In the genomic region with DNA sequence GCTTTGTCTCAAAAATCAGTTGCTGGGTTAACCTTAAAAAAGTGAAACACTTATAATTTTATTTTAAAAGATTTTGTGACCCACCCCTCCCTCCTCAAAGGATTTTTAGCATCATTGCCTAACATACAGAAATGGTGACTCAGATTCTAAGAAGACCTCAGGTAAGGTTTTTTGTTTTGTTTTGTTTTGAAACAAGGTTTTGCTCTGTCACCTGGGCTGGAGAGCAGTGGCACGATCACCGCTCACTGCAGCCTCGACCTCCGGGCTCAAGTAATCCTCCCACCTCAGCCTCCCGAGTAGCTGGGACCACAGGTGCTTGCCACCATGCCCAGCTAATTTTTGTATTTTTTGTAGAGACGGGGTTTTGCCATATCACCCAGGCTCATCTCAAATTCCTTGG, we compare ENCODE assay signal across 17 cellular contexts.
A peak's percentile ranks its signal among the peaks of the same experiment; 100 is the strongest.
DNase-seq lines count a peak whose midpoint lies in the region; ATAC-seq and TF ChIP-seq lines count a peak whose summit lies in the region.
"Had no signal": no experiment of that assay in that cellular context is flagged by ENCODE, and none has a peak within 500 bp of the region (broad histone marks: within the 10 kb centered on the region; RNA-seq: fewer than 3 reads in every experiment).

No MANE protein-coding gene starts in this region.

- no peaks in the 10 kb centered on the region for H3K27me3 ChIP-seq in BLaER1
- H3K27me3 ChIP-seq in naive thymus-derived CD4-positive, alpha-beta T cell (ENCODE audit: control insufficient read depth in 2 of 2, insufficient read depth in 2 of 2, low read length in 2 of 2): no peaks in the 10 kb centered on the region
- H3K27me3 ChIP-seq: cardiac muscle cell, upper lobe of right lung had no signal

- no peaks in the 10 kb centered on the region for H3K9me3 ChIP-seq in BLaER1
- no peaks in the 10 kb centered on the region for H3K9me3 ChIP-seq in naive thymus-derived CD4-positive, alpha-beta T cell (ENCODE audit: control insufficient read depth in 2 of 3, low read length in 3 of 3)
- H3K9me3 ChIP-seq: upper lobe of right lung had no signal

- CTCF ChIA-PET in activated CD8-positive, alpha-beta T cell treated with anti-CD3 and anti-CD28 coated beads for 36 hours (lab: Charles Lee): interaction anchor here (1.5 to 6.0 kb wide), 5 partner anchors 12 to 136 kb away, joined by 4 to 29 read pairs (median 8); no protein-coding TSS in a partner anchor
- CTCF ChIA-PET in naive thymus-derived CD4-positive, alpha-beta T cell (lab: Charles Lee): interaction anchor here (0.7 to 2.5 kb wide), 4 partner anchors 15 to 76 kb away, joined by 3 to 13 read pairs (median 4); no protein-coding TSS in a partner anchor

- H3K4me3 Mint-ChIP-seq in T-helper 2 cell treated with Interferon-gamma antibody and Interleukin-4, amounts not matched to agents 5 μg/mL and 100 μg/mL, for 36 hours: peak overlapping the region; percentile 67
- no peak overlapping the region for H3K4me3 Mint-ChIP-seq in activated CD8-positive, alpha-beta T cell treated with anti-CD3 and anti-CD28 coated beads for 36 hours
- H3K4me3 Mint-ChIP-seq in naive thymus-derived CD4-positive, alpha-beta T cell: peak overlapping the region; percentile 50 to 87 (median 69)
- H3K4me3 Mint-ChIP-seq: mesothelial cell of epicardium had no signal

- ATAC-seq in activated CD8-positive, alpha-beta T cell treated with anti-CD3 and anti-CD28 coated beads for 36 hours: peak; percentile 16
- ATAC-seq in naive thymus-derived CD4-positive, alpha-beta T cell: peak; percentile 19
- ATAC-seq: HCT116, upper lobe of right lung had no signal

- DNase-seq in T-helper 2 cell treated with Interferon-gamma antibody and Interleukin-4, amounts not matched to agents 5 μg/mL and 100 μg/mL, for 36 hours (ENCODE audit: low spot score): no peak
- DNase-seq in T-helper 2 cell: no peak
- DNase-seq in activated CD8-positive, alpha-beta T cell treated with anti-CD3 and anti-CD28 coated beads for 36 hours: peak; percentile 27
- peak in 1 of 9 donors; percentile 61 for DNase-seq in naive thymus-derived CD4-positive, alpha-beta T cell
- no peak for DNase-seq in CD1c-positive myeloid dendritic cell (ENCODE audit: extremely low spot score)
- DNase-seq in SW480 (ENCODE audit: low spot score): no peak
- DNase-seq in mesenteric fat pad (ENCODE audit: low spot score): no peak
- DNase-seq: 8988T, hippocampal formation, NCI-H146, nucleus accumbens, upper lobe of right lung had no signal

- TF ChIP-seq CTCF in activated CD8-positive, alpha-beta T cell treated with anti-CD3 and anti-CD28 coated beads for 36 hours (IDR thresholded peaks at IDR 0.05): no peak

- peaks cover 86% of the 10 kb centered on the region for H3K4me1 ChIP-seq in BLaER1
- peaks cover 60 to 84% of the 10 kb centered on the region in 2 donors for H3K4me1 ChIP-seq in naive thymus-derived CD4-positive, alpha-beta T cell (ENCODE audit: control insufficient read depth in 2 of 2, insufficient read depth in 2 of 2, low read length in 2 of 2)

- H3K4me1 Mint-ChIP-seq in T-helper 2 cell treated with Interferon-gamma antibody and Interleukin-4, amounts not matched to agents 5 μg/mL and 100 μg/mL, for 36 hours (ENCODE audit: low read depth): peaks cover 65% of the 10 kb centered on the region
- peaks cover 79% of the 10 kb centered on the region for H3K4me1 Mint-ChIP-seq in activated CD8-positive, alpha-beta T cell treated with anti-CD3 and anti-CD28 coated beads for 36 hours (ENCODE audit: low read depth)
- peaks cover 55 to 98% (median 82%) of the 10 kb centered on the region in 7 donors for H3K4me1 Mint-ChIP-seq in naive thymus-derived CD4-positive, alpha-beta T cell

- H3K27ac ChIP-seq in BLaER1: no peak overlapping the region
- H3K27ac ChIP-seq in naive thymus-derived CD4-positive, alpha-beta T cell (ENCODE audit: low read depth, low read length): peak overlapping the region; percentile 76
- H3K27ac ChIP-seq: C4-2B, upper lobe of right lung had no signal

- peak overlapping the region; percentile 52 for H3K4me2 ChIP-seq in BLaER1

- no peak overlapping the region for H3K9ac ChIP-seq in BLaER1

- peaks cover 41% of the 10 kb centered on the region for H3K36me3 ChIP-seq in BLaER1
- peaks cover 4 to 13% (median 5%) of the 10 kb centered on the region in 3 experiments for H3K36me3 ChIP-seq in naive thymus-derived CD4-positive, alpha-beta T cell (ENCODE audit: control insufficient read depth in 2 of 3, insufficient read depth in 3 of 3, low read length in 3 of 3)

- H3K4me3 ChIP-seq in BLaER1: no peak overlapping the region
- H3K4me3 ChIP-seq in naive thymus-derived CD4-positive, alpha-beta T cell (ENCODE audit: low read length): no peak overlapping the region
- H3K4me3 ChIP-seq: cardiac muscle cell, upper lobe of right lung had no signal

- intact Hi-C loops in activated CD8-positive, alpha-beta T cell treated with anti-CD3 and anti-CD28 coated beads for 36 hours (cut with micrococcal nuclease): no loop called here
- intact Hi-C loops in naive thymus-derived CD4-positive, alpha-beta T cell (cut with micrococcal nuclease): no loop called here

- H3K9me3 Mint-ChIP-seq in T-helper 2 cell treated with Interferon-gamma antibody and Interleukin-4, amounts not matched to agents 5 μg/mL and 100 μg/mL, for 36 hours: no peaks in the 10 kb centered on the region
- no peaks in the 10 kb centered on the region for H3K9me3 Mint-ChIP-seq in activated CD8-positive, alpha-beta T cell treated with anti-CD3 and anti-CD28 coated beads for 36 hours
- peaks cover 0 to 4% (median 0%) of the 10 kb centered on the region in 11 donors for H3K9me3 Mint-ChIP-seq in naive thymus-derived CD4-positive, alpha-beta T cell
- H3K9me3 Mint-ChIP-seq: mesothelial cell of epicardium had no signal

- peaks cover 16% of the 10 kb centered on the region for H4K20me1 ChIP-seq in BLaER1

- POLR2A ChIA-PET in activated CD8-positive, alpha-beta T cell treated with anti-CD3 and anti-CD28 coated beads for 36 hours (lab: Charles Lee): interaction anchor here (1.0 to 3.8 kb wide), 6 partner anchors 9 to 84 kb away, joined by 3 to 13 read pairs (median 6); partner anchors contain the start of gene RASSF3
- POLR2A ChIA-PET in naive thymus-derived CD4-positive, alpha-beta T cell (lab: Charles Lee): interaction anchor here (0.9 to 35.2 kb wide), 10 partner anchors 2 to 135 kb away, joined by 3 to 900 read pairs (median 4); partner anchors contain the start of gene RASSF3

- H3K27ac Mint-ChIP-seq in T-helper 2 cell treated with Interferon-gamma antibody and Interleukin-4, amounts not matched to agents 5 μg/mL and 100 μg/mL, for 36 hours: peak overlapping the region; percentile 88
- peak overlapping the region; percentile 84 for H3K27ac Mint-ChIP-seq in activated CD8-positive, alpha-beta T cell treated with anti-CD3 and anti-CD28 coated beads for 36 hours
- peak overlapping the region; percentile 94 to 100 (median 97) for H3K27ac Mint-ChIP-seq in naive thymus-derived CD4-positive, alpha-beta T cell
- H3K27ac Mint-ChIP-seq: mesothelial cell of epicardium had no signal

- no peaks in the 10 kb centered on the region for H3K27me3 Mint-ChIP-seq in T-helper 2 cell treated with Interferon-gamma antibody and Interleukin-4, amounts not matched to agents 5 μg/mL and 100 μg/mL, for 36 hours (ENCODE audit: low read depth)
- H3K27me3 Mint-ChIP-seq in activated CD8-positive, alpha-beta T cell treated with anti-CD3 and anti-CD28 coated beads for 36 hours: no peaks in the 10 kb centered on the region
- H3K27me3 Mint-ChIP-seq in naive thymus-derived CD4-positive, alpha-beta T cell: no peaks in the 10 kb centered on the region

- peaks cover 56% of the 10 kb centered on the region for H3K36me3 Mint-ChIP-seq in T-helper 2 cell treated with Interferon-gamma antibody and Interleukin-4, amounts not matched to agents 5 μg/mL and 100 μg/mL, for 36 hours (ENCODE audit: low read depth)
- peaks cover 59% of the 10 kb centered on the region for H3K36me3 Mint-ChIP-seq in activated CD8-positive, alpha-beta T cell treated with anti-CD3 and anti-CD28 coated beads for 36 hours (ENCODE audit: low read depth)
- H3K36me3 Mint-ChIP-seq in naive thymus-derived CD4-positive, alpha-beta T cell: peaks cover 4 to 61% (median 39%) of the 10 kb centered on the region in 5 donors
